Comparison of ENCODE assay signal across 11 cellular contexts in the genomic region with DNA sequence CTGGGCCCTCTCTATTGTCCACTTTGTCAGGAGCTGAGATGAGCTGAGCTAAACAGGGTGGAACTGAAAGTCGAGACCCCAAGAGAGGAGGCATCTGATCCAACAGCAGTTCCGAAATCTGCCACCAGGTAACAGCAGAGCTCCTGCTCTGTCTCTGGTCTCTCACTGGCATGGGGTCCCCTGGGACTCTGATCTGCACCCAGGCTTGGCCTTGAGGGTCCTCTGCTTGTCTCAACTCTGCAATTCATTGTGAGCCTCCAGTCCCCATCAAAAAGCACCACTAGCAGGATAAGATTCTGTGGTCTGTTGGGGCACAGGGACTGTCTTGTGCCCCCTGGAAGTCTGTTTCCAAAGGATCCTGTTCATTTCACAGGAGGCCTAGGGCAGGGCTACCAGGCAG.
DNase-seq lines count a peak whose midpoint lies in the region; ATAC-seq and TF ChIP-seq lines count a peak whose summit lies in the region.
"Had no signal": no experiment of that assay in that cellular context is flagged by ENCODE, and none has a peak within 500 bp of the region (broad histone marks: within the 10 kb centered on the region; RNA-seq: fewer than 3 reads in every experiment).

No MANE protein-coding gene starts in this region.

- H3K27me3 Mint-ChIP-seq in endodermal cell (ENCODE audit: insufficient read depth), result peaks cover 14% of the 10 kb centered on the region

- no peak for TF ChIP-seq EP300 in SK-N-SH (IDR thresholded peaks at IDR 0.05; ENCODE audit: borderline replicate concordance in 1 of 2, low read depth in 1 of 2, low read length in 1 of 2)
- TF ChIP-seq EP300 in stomach (IDR thresholded peaks at IDR 0.05), result no peak

- TF ChIP-seq RAD21 in SK-N-SH (IDR thresholded peaks at IDR 0.05; ENCODE audit: low read length), result no peak

- no peaks in the 10 kb centered on the region for H4K20me1 ChIP-seq in SK-N-SH (ENCODE audit: insufficient read depth)

- no peaks in the 10 kb centered on the region for H3K9me2 ChIP-seq in SK-N-SH

- no peak overlapping the region for H3K4me3 Mint-ChIP-seq in endodermal cell
- H3K4me3 Mint-ChIP-seq: natural killer cell had no signal

- H3K9ac ChIP-seq in SK-N-SH, result no peak overlapping the region
- no peak overlapping the region for H3K9ac ChIP-seq in endodermal cell (ENCODE audit: extremely low read depth, low read length, poor library complexity, severe bottlenecking)

- H3K27me3 ChIP-seq in SK-N-SH (ENCODE audit: insufficient read depth) (no peaks in the 10 kb centered on the region), endodermal cell (ENCODE audit: control insufficient read depth, insufficient read depth, low read length, poor library complexity, severe bottlenecking) (no peaks in the 10 kb centered on the region), stomach (no peaks in the 10 kb centered on the region)

- intact Hi-C loops in stomach (cut with DNase I; ENCODE audit: low total_unique reads), result loop anchor here (5.0 kb wide), 1 partner anchor 126 kb away; no protein-coding TSS in a partner anchor

- TF ChIP-seq POLR2A in stomach (IDR thresholded peaks at IDR 0.05), result no peak

- H3K36me3 ChIP-seq in SK-N-SH (replicated peaks in 1 of 2; ENCODE audit: control insufficient read depth in 1 of 2, insufficient read depth in 2 of 2, low read length in 1 of 2), result no peaks in the 10 kb centered on the region
- no peaks in the 10 kb centered on the region for H3K36me3 ChIP-seq in endodermal cell (ENCODE audit: control insufficient read depth, insufficient read depth, low read length)
- no peaks in the 10 kb centered on the region for H3K36me3 ChIP-seq in stomach

- POLR2A ChIA-PET in SK-N-SH (lab: Yijun Ruan, JAX), result no interaction called here

- peak overlapping the region; percentile 69 for H3K27ac Mint-ChIP-seq in endodermal cell
- H3K27ac Mint-ChIP-seq: activated naive CD4-positive, alpha-beta T cell treated with anti-CD3 and anti-CD28 coated beads, Interleukin-2, amount 50 U/mL, for 72 hours; natural killer cell had no signal

- CTCF ChIA-PET in SK-N-SH (lab: Yijun Ruan, JAX), result interaction anchor here (0.7 to 2.1 kb wide), 8 partner anchors 9 to 374 kb away, joined by 3 to 8 read pairs (median 4); a partner anchor contains a TSS

- no peak overlapping the region for H3K27ac ChIP-seq in SK-N-SH (ENCODE audit: low read depth in 2 of 2, low read length in 1 of 2)
- no peak overlapping the region for H3K27ac ChIP-seq in endodermal cell (ENCODE audit: low read depth, low read length)
- no peak overlapping the region for H3K27ac ChIP-seq in stomach
- H3K27ac ChIP-seq: C4-2B had no signal

- 64% methylated on average over 2 of the region's 2 CpGs for WGBS in SK-N-SH (ENCODE audit: low lambda C conversion rate)
- 82 to 100% methylated on average over 1 to 2 of the region's 2 CpGs for WGBS in endodermal cell (ENCODE audit: insufficient coverage in 1 of 2, insufficient read length in 1 of 2), 2 experiments
- 71 to 91% (median 76%) methylated on average over 2 of the region's 2 CpGs for WGBS in stomach, 5 donors

- no peaks in the 10 kb centered on the region for H3K9me3 ChIP-seq in SK-N-SH
- H3K9me3 ChIP-seq in endodermal cell (ENCODE audit: control insufficient read depth, low read length), result no peaks in the 10 kb centered on the region
- H3K9me3 ChIP-seq in stomach, result no peaks in the 10 kb centered on the region

- H3K4me2 ChIP-seq in SK-N-SH, result no peak overlapping the region

- H3K79me2 ChIP-seq in SK-N-SH (ENCODE audit: insufficient read depth), result no peaks in the 10 kb centered on the region

- TF ChIP-seq CTCF in SK-N-SH (IDR thresholded peaks at IDR 0.05), result peak; percentile 41
- peak; percentile 76 for TF ChIP-seq CTCF in endodermal cell (conservative IDR thresholded peaks at IDR 0.05)
- TF ChIP-seq CTCF in stomach (IDR thresholded peaks at IDR 0.05), result no peak

- peaks cover 7% of the 10 kb centered on the region for H3K4me1 Mint-ChIP-seq in endodermal cell

- no peaks in the 10 kb centered on the region for H3K36me3 Mint-ChIP-seq in endodermal cell (ENCODE audit: low read depth)
- H3K36me3 Mint-ChIP-seq: activated naive CD4-positive, alpha-beta T cell treated with anti-CD3 and anti-CD28 coated beads, Interleukin-2, amount 50 U/mL, for 72 hours; natural killer cell had no signal

- DNase-seq in SK-N-SH (no peak), Kasumi-1 (lab: John Stamatoyannopoulos, UW) (peak; percentile 11 to 12), endodermal cell (peak; percentile 84), stomach (peak; percentile 2)
- DNase-seq: natural killer cell had no signal

- no peak overlapping the region for H3K4me3 ChIP-seq in SK-N-SH (ENCODE audit: low read depth in 2 of 2, low read length in 1 of 2)
- no peak overlapping the region for H3K4me3 ChIP-seq in endodermal cell (ENCODE audit: low read length)
- no peak overlapping the region for H3K4me3 ChIP-seq in stomach

- H3F3A ChIP-seq in SK-N-SH (replicated peaks; ENCODE audit: insufficient read depth), result no peaks in the 10 kb centered on the region

- H2AFZ ChIP-seq in SK-N-SH (ENCODE audit: low read depth), result no peak overlapping the region

- ATAC-seq in SK-N-SH treated with all-trans-retinoic acid at 6 μM for 48 hours, result no peak
- no peak for ATAC-seq in GM21526 (IDR thresholded peaks at IDR 0.05; ENCODE audit: low FRiP score, unreplicated experiment)
- no peak for ATAC-seq in HG02798 (IDR thresholded peaks at IDR 0.05; ENCODE audit: poor library complexity, unreplicated experiment)
- ATAC-seq in GM21390 (IDR thresholded peaks at IDR 0.05; ENCODE audit: unreplicated experiment), result no peak
- ATAC-seq: activated naive CD4-positive, alpha-beta T cell treated with anti-CD3 and anti-CD28 coated beads, Interleukin-2, amount 50 U/mL, for 72 hours; natural killer cell had no signal

- H3K4me1 ChIP-seq in SK-N-SH (ENCODE audit: control insufficient read depth in 1 of 2, insufficient read depth in 2 of 2, low read depth in 1 of 2, low read length in 1 of 2), result peaks cover 0 to 2% of the 10 kb centered on the region in 2 experiments; a peak in 1 of 4 replicates
- H3K4me1 ChIP-seq in endodermal cell (ENCODE audit: control insufficient read depth, insufficient read depth, low read length), result peaks cover 5% of the 10 kb centered on the region
- peaks cover 0 to 20% (median 13%) of the 10 kb centered on the region in 4 donors for H3K4me1 ChIP-seq in stomach

- no peaks in the 10 kb centered on the region for H3K9me3 Mint-ChIP-seq in endodermal cell
- H3K9me3 Mint-ChIP-seq: activated naive CD4-positive, alpha-beta T cell treated with anti-CD3 and anti-CD28 coated beads, Interleukin-2, amount 50 U/mL, for 72 hours; natural killer cell had no signal

TF ChIP-seq in SK-N-SH, 30 proteins besides CTCF, POLR2A, EP300 and RAD21:
- TF ChIP-seq, protein P1, sequence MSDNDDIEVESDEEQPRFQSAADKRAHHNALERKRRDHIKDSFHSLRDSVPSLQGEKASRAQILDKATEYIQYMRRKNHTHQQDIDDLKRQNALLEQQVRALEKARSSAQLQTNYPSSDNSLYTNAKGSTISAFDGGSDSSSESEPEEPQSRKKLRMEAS (IDR thresholded peaks at IDR 0.05; ENCODE audit: low read depth), result no peak
- no peak for TF ChIP-seq POLR2AphosphoS5 (IDR thresholded peaks at IDR 0.05; ENCODE audit: low read depth, low read length)
- no peak for TF ChIP-seq TEAD4 (IDR thresholded peaks at IDR 0.05; ENCODE audit: borderline replicate concordance, insufficient read depth)
- no peak for TF ChIP-seq SMC3 (IDR thresholded peaks at IDR 0.05; ENCODE audit: low read depth, low read length)
- no peak for TF ChIP-seq CHD2 (IDR thresholded peaks at IDR 0.05; ENCODE audit: low read length, partially characterized antibody)
- no peak for TF ChIP-seq YY1 (IDR thresholded peaks at IDR 0.05; ENCODE audit: low read depth)
- TF ChIP-seq MXI1 (IDR thresholded peaks at IDR 0.05; ENCODE audit: low read depth, low read length), result no peak
- TF ChIP-seq JUND (IDR thresholded peaks at IDR 0.05), result no peak
- TF ChIP-seq, protein P2, sequence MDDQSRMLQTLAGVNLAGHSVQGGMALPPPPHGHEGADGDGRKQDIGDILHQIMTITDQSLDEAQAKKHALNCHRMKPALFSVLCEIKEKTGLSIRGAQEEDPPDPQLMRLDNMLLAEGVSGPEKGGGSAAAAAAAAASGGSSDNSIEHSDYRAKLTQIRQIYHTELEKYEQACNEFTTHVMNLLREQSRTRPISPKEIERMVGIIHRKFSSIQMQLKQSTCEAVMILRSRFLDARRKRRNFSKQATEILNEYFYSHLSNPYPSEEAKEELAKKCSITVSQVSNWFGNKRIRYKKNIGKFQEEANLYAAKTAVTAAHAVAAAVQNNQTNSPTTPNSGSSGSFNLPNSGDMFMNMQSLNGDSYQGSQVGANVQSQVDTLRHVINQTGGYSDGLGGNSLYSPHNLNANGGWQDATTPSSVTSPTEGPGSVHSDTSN (IDR thresholded peaks at IDR 0.05), result no peak
- no peak for TF ChIP-seq EZH2phosphoT487 (IDR thresholded peaks at IDR 0.05; ENCODE audit: borderline replicate concordance, low read depth)

TF ChIP-seq in SK-N-SH treated with all-trans-retinoic acid at 6 μM for 48 hours, 23 proteins besides CTCF, POLR2A, EP300 and RAD21 (continues in another document):
- TF ChIP-seq ZFP3 (CRISPR knock-in tag; IDR thresholded peaks at IDR 0.05) (no peak), OSR1 (CRISPR knock-in tag; IDR thresholded peaks at IDR 0.05) (no peak), ESRRG (CRISPR knock-in tag; IDR thresholded peaks at IDR 0.05) (no peak), TOX (CRISPR knock-in tag; IDR thresholded peaks at IDR 0.05; ENCODE audit: borderline replicate concordance) (no peak), PPARA (CRISPR knock-in tag; IDR thresholded peaks at IDR 0.05; ENCODE audit: borderline replicate concordance) (no peak), TCF4 (CRISPR knock-in tag; IDR thresholded peaks at IDR 0.05; ENCODE audit: borderline replicate concordance) (no peak), CSDC2 (CRISPR knock-in tag; IDR thresholded peaks at IDR 0.05) (no peak), ISL1 (CRISPR knock-in tag; IDR thresholded peaks at IDR 0.05) (no peak), ZNF70 (CRISPR knock-in tag; IDR thresholded peaks at IDR 0.05) (no peak)
- TF ChIP-seq, protein P3, sequence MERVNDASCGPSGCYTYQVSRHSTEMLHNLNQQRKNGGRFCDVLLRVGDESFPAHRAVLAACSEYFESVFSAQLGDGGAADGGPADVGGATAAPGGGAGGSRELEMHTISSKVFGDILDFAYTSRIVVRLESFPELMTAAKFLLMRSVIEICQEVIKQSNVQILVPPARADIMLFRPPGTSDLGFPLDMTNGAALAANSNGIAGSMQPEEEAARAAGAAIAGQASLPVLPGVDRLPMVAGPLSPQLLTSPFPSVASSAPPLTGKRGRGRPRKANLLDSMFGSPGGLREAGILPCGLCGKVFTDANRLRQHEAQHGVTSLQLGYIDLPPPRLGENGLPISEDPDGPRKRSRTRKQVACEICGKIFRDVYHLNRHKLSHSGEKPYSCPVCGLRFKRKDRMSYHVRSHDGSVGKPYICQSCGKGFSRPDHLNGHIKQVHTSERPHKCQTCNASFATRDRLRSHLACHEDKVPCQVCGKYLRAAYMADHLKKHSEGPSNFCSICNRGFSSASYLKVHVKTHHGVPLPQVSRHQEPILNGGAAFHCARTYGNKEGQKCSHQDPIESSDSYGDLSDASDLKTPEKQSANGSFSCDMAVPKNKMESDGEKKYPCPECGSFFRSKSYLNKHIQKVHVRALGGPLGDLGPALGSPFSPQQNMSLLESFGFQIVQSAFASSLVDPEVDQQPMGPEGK (CRISPR knock-in tag; IDR thresholded peaks at IDR 0.05; ENCODE audit: borderline replicate concordance), result no peak

Comparison
In these comparisons a context has a peak if more than half of its experiments do, and no peak if none do; other contexts are left out.
1. CTCF ChIP-seq: peak in SK-N-SH (single experiment) and endodermal cell (single experiment); none in stomach (0 of 7).